Comparison of ENCODE assay signal across 8 cellular contexts in genomic region chr10:112183329-112184051, GRCh38. TPM values are rescaled to one million over a fixed set of nuclear protein-coding genes. Genes with fewer than 3 reads are reported as not detected.
DNase-seq lines count a peak whose midpoint lies in the region; ATAC-seq and TF ChIP-seq lines count a peak whose summit lies in the region.

GPAM (minus strand) TSS chr10:112183765; CDS start chr10:112181784, 1,981 bp downstream.

- CTCF ChIA-PET in CD8-positive, alpha-beta T cell (lab: Charles Lee), result interaction anchor here (1.2 kb wide), 1 partner anchor 22 kb away, joined by 3 read pairs; no protein-coding TSS in a partner anchor
- CTCF ChIA-PET in activated CD8-positive, alpha-beta memory T cell treated with anti-CD3 and anti-CD28 coated beads, Interleukin-2, amount 10 ng/mL, durations not matched to agents 7 days and 5 days (lab: Charles Lee), result interaction anchor here (0.9 to 2.5 kb wide), 4 partner anchors 10 to 192 kb away, joined by 3 to 9 read pairs (median 4); no protein-coding TSS in a partner anchor

- peaks cover 4% of the 10 kb centered on the region for H3K36me3 ChIP-seq in CD8-positive, alpha-beta T cell (ENCODE audit: insufficient read depth, low read length)
- H3K36me3 ChIP-seq in endocrine pancreas (ENCODE audit: control insufficient read depth, insufficient read depth, low read length) (no peaks in the 10 kb centered on the region), mesodermal cell (ENCODE audit: control insufficient read depth, insufficient read depth, low read length) (peaks cover 6% of the 10 kb centered on the region)

- intact Hi-C loops in CD8-positive, alpha-beta T cell (cut with DNase I, micrococcal nuclease), result loop anchor here (1.0 to 10.0 kb wide), 9 partner anchors 194 to 1989 kb away; partner anchors contain the start of genes CASP7 (in 1 of the 2), CCDC186 (in 1 of the 2), DCLRE1A (in 1 of the 2) and DUSP5 (in 1 of the 2)

- POLR2A ChIA-PET in CD8-positive, alpha-beta T cell (lab: Charles Lee), result interaction anchor here (0.7 to 2.4 kb wide), 7 partner anchors 10 to 264 kb away, joined by 3 to 9 read pairs (median 3); partner anchors contain the start of genes VTI1A and ZDHHC6

- H3K27ac ChIP-seq in CD8-positive, alpha-beta T cell (ENCODE audit: low read depth, low read length), result peak within 1 kb of the TSS; percentile 78
- peak within 1 kb of the TSS; percentile 73 for H3K27ac ChIP-seq in mesodermal cell (ENCODE audit: low read depth, low read length, severe bottlenecking)

- peaks cover 2% of the 10 kb centered on the region for H3K9me3 Mint-ChIP-seq in CD8-positive, alpha-beta T cell
- peaks cover 3% of the 10 kb centered on the region for H3K9me3 Mint-ChIP-seq in activated CD8-positive, alpha-beta memory T cell treated with anti-CD3 and anti-CD28 coated beads, Interleukin-2, amount 10 ng/mL, durations not matched to agents 7 days and 5 days (ENCODE audit: low read depth)

- peak within 1 kb of the TSS; percentile 76 for H3K9ac ChIP-seq in endocrine pancreas (ENCODE audit: control insufficient read depth, insufficient read depth, low read length)

- peak within 1 kb of the TSS; percentile 93 for H3K27ac Mint-ChIP-seq in CD8-positive, alpha-beta T cell
- peak within 1 kb of the TSS; percentile 94 for H3K27ac Mint-ChIP-seq in activated CD8-positive, alpha-beta memory T cell treated with anti-CD3 and anti-CD28 coated beads, Interleukin-2, amount 10 ng/mL, durations not matched to agents 7 days and 5 days

- peak; percentile 95 to 100 (median 99) for DNase-seq in CD8-positive, alpha-beta T cell
- DNase-seq in NK-92 treated with Interleukin-12 subunit alpha and Interleukin-12 subunit beta, amount 100 ng/mL, for 24 hours (lab: John Stamatoyannopoulos, UW), result peak; percentile 79
- DNase-seq in activated CD8-positive, alpha-beta memory T cell treated with anti-CD3 and anti-CD28 coated beads, Interleukin-2, amount 10 ng/mL, durations not matched to agents 7 days and 5 days, result peak; percentile 97
- peak; percentile 100 for DNase-seq in stimulated activated CD8-positive, alpha-beta memory T cell treated with anti-CD3 and anti-CD28 coated beads, Interleukin-15, amount 100 ng/mL, for 24 hours (ENCODE audit: low read depth)

- no peaks in the 10 kb centered on the region for H3K27me3 ChIP-seq in CD8-positive, alpha-beta T cell (ENCODE audit: insufficient read depth, low read length)
- no peaks in the 10 kb centered on the region for H3K27me3 ChIP-seq in endocrine pancreas (ENCODE audit: control insufficient read depth, insufficient read depth, low read length)

- no peaks in the 10 kb centered on the region for H3K27me3 Mint-ChIP-seq in CD8-positive, alpha-beta T cell (ENCODE audit: low read depth)
- peaks cover 12% of the 10 kb centered on the region for H3K27me3 Mint-ChIP-seq in activated CD8-positive, alpha-beta memory T cell treated with anti-CD3 and anti-CD28 coated beads, Interleukin-2, amount 10 ng/mL, durations not matched to agents 7 days and 5 days

- no peak for TF ChIP-seq CTCF in CD8-positive, alpha-beta T cell (IDR thresholded peaks at IDR 0.05)

- H3K4me1 ChIP-seq in CD8-positive, alpha-beta T cell (ENCODE audit: insufficient read depth, low read length), result peaks cover 17% of the 10 kb centered on the region
- H3K4me1 ChIP-seq in endocrine pancreas (ENCODE audit: control insufficient read depth, insufficient read depth, low read length) (no peaks in the 10 kb centered on the region), mesodermal cell (ENCODE audit: control insufficient read depth, insufficient read depth, low read length, poor library complexity, severe bottlenecking) (no peaks in the 10 kb centered on the region)

- H3K9me3 ChIP-seq in CD8-positive, alpha-beta T cell (ENCODE audit: low read length), result no peaks in the 10 kb centered on the region
- no peaks in the 10 kb centered on the region for H3K9me3 ChIP-seq in endocrine pancreas (ENCODE audit: control insufficient read depth, low read length)
- H3K9me3 ChIP-seq in mesodermal cell (ENCODE audit: control insufficient read depth, low read length), result no peaks in the 10 kb centered on the region

- peaks cover 28% of the 10 kb centered on the region for H3K4me1 Mint-ChIP-seq in CD8-positive, alpha-beta T cell (ENCODE audit: low read depth)
- peaks cover 27% of the 10 kb centered on the region for H3K4me1 Mint-ChIP-seq in activated CD8-positive, alpha-beta memory T cell treated with anti-CD3 and anti-CD28 coated beads, Interleukin-2, amount 10 ng/mL, durations not matched to agents 7 days and 5 days

- H3K36me3 Mint-ChIP-seq in CD8-positive, alpha-beta T cell, result peaks cover 31% of the 10 kb centered on the region
- H3K36me3 Mint-ChIP-seq in activated CD8-positive, alpha-beta memory T cell treated with anti-CD3 and anti-CD28 coated beads, Interleukin-2, amount 10 ng/mL, durations not matched to agents 7 days and 5 days, result peaks cover 17% of the 10 kb centered on the region

- H3K4me3 Mint-ChIP-seq in CD8-positive, alpha-beta T cell, result peak within 1 kb of the TSS; percentile 87
- peak within 1 kb of the TSS; percentile 94 for H3K4me3 Mint-ChIP-seq in activated CD8-positive, alpha-beta memory T cell treated with anti-CD3 and anti-CD28 coated beads, Interleukin-2, amount 10 ng/mL, durations not matched to agents 7 days and 5 days

- WGBS in mesodermal cell (ENCODE audit: insufficient coverage in 2 of 2), 2 experiments, result 1% methylated on average over 28 to 40 of the region's 46 CpGs

- peak within 1 kb of the TSS; percentile 65 for H3K4me3 ChIP-seq in CD8-positive, alpha-beta T cell (ENCODE audit: low read depth, low read length)
- H3K4me3 ChIP-seq in endocrine pancreas (ENCODE audit: control insufficient read depth, insufficient read depth, low read length) (peak within 1 kb of the TSS; percentile 93), mesodermal cell (ENCODE audit: extremely low read depth, insufficient read depth, low read length, poor library complexity, severe bottlenecking) (peak within 1 kb of the TSS; percentile 89)

- ATAC-seq in CD8-positive, alpha-beta T cell, result peak; percentile 98
- peak; percentile 98 for ATAC-seq in GM19452 (IDR thresholded peaks at IDR 0.05; ENCODE audit: unreplicated experiment)
- ATAC-seq in HG03575 (IDR thresholded peaks at IDR 0.05; ENCODE audit: extremely low read depth, insufficient number of reproducible peaks, low FRiP score, unreplicated experiment), result peak; percentile 84
- peak; percentile 98 for ATAC-seq in activated CD8-positive, alpha-beta memory T cell treated with anti-CD3 and anti-CD28 coated beads, Interleukin-2, amount 10 ng/mL, durations not matched to agents 7 days and 5 days

RNA-seq across cellular contexts. Expression of gene GPAM, which starts in this region (rescaled TPM):
- total RNA-seq in CD8-positive, alpha-beta T cell, result 1 to 10 TPM; 3.2 to 4.2 TPM
- 1 to 10 TPM; 5.1 to 9.8 TPM for total RNA-seq in activated CD8-positive, alpha-beta memory T cell treated with anti-CD3 and anti-CD28 coated beads, Interleukin-2, amount 10 ng/mL, durations not matched to agents 7 days and 5 days
- 5.7 TPM for polyA plus RNA-seq in mesodermal cell (2013, experiment 1 of 2)
- 6.2 TPM for polyA plus RNA-seq in mesodermal cell (2013, experiment 2 of 2)

Comparison
In these comparisons a context has a peak if more than half of its experiments do, and no peak if none do; other contexts are left out.
1. Peak in every context shown above with its lines: DNase-seq, ATAC-seq, H3K4me3 ChIP-seq and H3K27ac ChIP-seq.